Comparison of ENCODE assay signal across 8 cellular contexts in genomic region chr16:29339301-29339700, GRCh38.
DNase-seq lines count a peak whose midpoint lies in the region; ATAC-seq and TF ChIP-seq lines count a peak whose summit lies in the region.
"Not testable (repeated sequence)": the region's sequence is repeated elsewhere in the genome, so short reads cannot be mapped to it uniquely, and the experiment has no call there.

No MANE protein-coding gene starts in this region.

- not testable (repeated sequence) for H3K9me3 Mint-ChIP-seq in activated naive CD8-positive, alpha-beta T cell treated with anti-CD3 and anti-CD28 coated beads, Interleukin-2, amount 50 U/mL, for 24 hours

- intact Hi-C loops in sciatic nerve (cut with DNase I), result not testable (repeated sequence)

- not testable (repeated sequence) for H4K20me1 ChIP-seq in DOHH2 (ENCODE audit: control insufficient read depth, insufficient read depth, low read depth, low read length)

- peak; percentile 20 for DNase-seq in activated naive CD8-positive, alpha-beta T cell treated with anti-CD3 and anti-CD28 coated beads, Interleukin-2, amount 50 U/mL, for 24 hours
- not testable (repeated sequence) for DNase-seq in sciatic nerve (ENCODE audit: low spot score)

- not testable (repeated sequence) for H3K79me2 ChIP-seq in DOHH2 (ENCODE audit: control insufficient read depth, low read length)

- H3K4me2 ChIP-seq in DOHH2 (ENCODE audit: low read length), result peak overlapping the region; percentile 46

- H3K4me3 ChIP-seq in DOHH2 (ENCODE audit: low read length), result peak overlapping the region; percentile 37

- not testable (repeated sequence) for H3K36me3 ChIP-seq in DOHH2 (ENCODE audit: control insufficient read depth, low read length); KOPT-K1 (ENCODE audit: insufficient read depth, low read length)

- peaks cover 17% of the 10 kb centered on the region for H3K4me1 Mint-ChIP-seq in activated naive CD8-positive, alpha-beta T cell treated with anti-CD3 and anti-CD28 coated beads, Interleukin-2, amount 50 U/mL, for 24 hours

- TF ChIP-seq CTCF in DOHH2 (IDR thresholded peaks at IDR 0.05; ENCODE audit: low read depth, low read length, poor library complexity, severe bottlenecking), result not testable (repeated sequence)

- H3K4me3 Mint-ChIP-seq in activated naive CD8-positive, alpha-beta T cell treated with anti-CD3 and anti-CD28 coated beads, Interleukin-2, amount 50 U/mL, for 24 hours, result not testable (repeated sequence)

- H3K27ac ChIP-seq in DOHH2 (ENCODE audit: low read depth, low read length) (peak overlapping the region; percentile 90), KOPT-K1 (ENCODE audit: low read depth, low read length, poor library complexity, severe bottlenecking) (peak overlapping the region; percentile 43)

- peaks cover 22% of the 10 kb centered on the region for H3F3A ChIP-seq in DOHH2 (ENCODE audit: control insufficient read depth, insufficient read depth)

- not testable (repeated sequence) for H3K36me3 Mint-ChIP-seq in activated naive CD8-positive, alpha-beta T cell treated with anti-CD3 and anti-CD28 coated beads, Interleukin-2, amount 50 U/mL, for 24 hours (ENCODE audit: low read depth)

- ATAC-seq in GM18873 (IDR thresholded peaks at IDR 0.05; ENCODE audit: low FRiP score, unreplicated experiment), result peak; percentile 57
- ATAC-seq in GM21381 (IDR thresholded peaks at IDR 0.05; ENCODE audit: unreplicated experiment), result peak; percentile 84
- peak; percentile 81 for ATAC-seq in HG02759 (IDR thresholded peaks at IDR 0.05; ENCODE audit: unreplicated experiment)
- ATAC-seq in HG03135 (IDR thresholded peaks at IDR 0.05; ENCODE audit: unreplicated experiment), result peak; percentile 73
- peak; percentile 52 for ATAC-seq in activated naive CD8-positive, alpha-beta T cell treated with anti-CD3 and anti-CD28 coated beads, Interleukin-2, amount 50 U/mL, for 24 hours
- peak; percentile 16 for ATAC-seq in sciatic nerve

- H3K9me3 ChIP-seq in DOHH2 (ENCODE audit: control insufficient read depth, insufficient read depth, low read length); KOPT-K1 (ENCODE audit: insufficient read depth, low read length, poor library complexity, severe bottlenecking): not testable (repeated sequence)

- H3K27ac Mint-ChIP-seq in activated naive CD8-positive, alpha-beta T cell treated with anti-CD3 and anti-CD28 coated beads, Interleukin-2, amount 50 U/mL, for 24 hours, result not testable (repeated sequence)

- H3K4me1 ChIP-seq in DOHH2 (ENCODE audit: control insufficient read depth, low read length), result peaks cover 88% of the 10 kb centered on the region

- not testable (repeated sequence) for H3K27me3 Mint-ChIP-seq in activated naive CD8-positive, alpha-beta T cell treated with anti-CD3 and anti-CD28 coated beads, Interleukin-2, amount 50 U/mL, for 24 hours

- not testable (repeated sequence) for H3K9me2 ChIP-seq in DOHH2 (replicated peaks; ENCODE audit: control insufficient read depth, low read length)

- H3K27me3 ChIP-seq in DOHH2 (ENCODE audit: control insufficient read depth, low read length), result not testable (repeated sequence)

Comparison
In these comparisons a context has a peak if more than half of its experiments do, and no peak if none do; other contexts are left out.
1. ATAC-seq: peak in every context shown above with its lines; median percentile 84 in GM21381; 81 in HG02759; 73 in HG03135; 57 in GM18873; 52 in activated naive CD8-positive, alpha-beta T cell treated with anti-CD3 and anti-CD28 coated beads, Interleukin-2, amount 50 U/mL, for 24 hours; 16 in sciatic nerve.